Comparison of ENCODE assay signal across 15 cellular contexts in genomic region chr11:131724436-131724995, GRCh38.
"Had no signal": no experiment of that assay in that cellular context is flagged by ENCODE, and none has a peak within 500 bp of the region (broad histone marks: within the 10 kb centered on the region; RNA-seq: fewer than 3 reads in every experiment).

No MANE protein-coding gene starts in this region.

- H3K9me3 Mint-ChIP-seq: activated naive CD8-positive, alpha-beta T cell treated with anti-CD3 and anti-CD28 coated beads, Interleukin-2, amount 10 ng/mL, durations not matched to agents 7 days and 5 days; activated T-helper 1 cell treated with anti-CD3 and anti-CD28 coated beads, Interleukin-12 subunit alpha, Interleukin-12 subunit beta, Interleukin-2, Interleukin-4 antibody, amounts not matched to agents 30 ng/mL and 10 ng/mL and 1 ng/mL, durations not matched to agents 14 hours and 24 hours and 36 hours; dendritic cell treated with granulocyte-macrophage colony-stimulating factor and Interleukin-4, amounts not matched to agents 40 ng/mL and 50 ng/mL, for 4 days had no signal

- H3K4me3 Mint-ChIP-seq: activated naive CD8-positive, alpha-beta T cell treated with anti-CD3 and anti-CD28 coated beads, Interleukin-2, amount 10 ng/mL, durations not matched to agents 7 days and 5 days; activated T-helper 1 cell treated with anti-CD3 and anti-CD28 coated beads, Interleukin-12 subunit alpha, Interleukin-12 subunit beta, Interleukin-2, Interleukin-4 antibody, amounts not matched to agents 30 ng/mL and 10 ng/mL and 1 ng/mL, durations not matched to agents 14 hours and 24 hours and 36 hours; dendritic cell treated with granulocyte-macrophage colony-stimulating factor and Interleukin-4, amounts not matched to agents 40 ng/mL and 50 ng/mL, for 4 days; effector memory CD8-positive, alpha-beta T cell; naive B cell had no signal

- DNase-seq: activated naive CD4-positive, alpha-beta T cell; activated naive CD8-positive, alpha-beta T cell treated with anti-CD3 and anti-CD28 coated beads, Interleukin-2, amount 10 ng/mL, durations not matched to agents 7 days and 5 days; brain microvascular endothelial cell; cerebellar nuclear complex; effector memory CD8-positive, alpha-beta T cell; gastrocnemius medialis; left colon; midbrain; naive B cell; stimulated activated CD4-positive, alpha-beta T cell treated with anti-CD3 and anti-CD28 coated beads, Interleukin-4, amount 100 ng/mL, for 24 hours; stimulated activated naive CD4-positive, alpha-beta T cell treated with Interleukin-2 at 50 U/mL for 16 hours; substantia nigra; uterus had no signal

- H3K27me3 Mint-ChIP-seq: activated naive CD8-positive, alpha-beta T cell treated with anti-CD3 and anti-CD28 coated beads, Interleukin-2, amount 10 ng/mL, durations not matched to agents 7 days and 5 days; effector memory CD8-positive, alpha-beta T cell had no signal

- H3K4me1 Mint-ChIP-seq: activated naive CD8-positive, alpha-beta T cell treated with anti-CD3 and anti-CD28 coated beads, Interleukin-2, amount 10 ng/mL, durations not matched to agents 7 days and 5 days; naive B cell had no signal

- H3K36me3 Mint-ChIP-seq: activated naive CD8-positive, alpha-beta T cell treated with anti-CD3 and anti-CD28 coated beads, Interleukin-2, amount 10 ng/mL, durations not matched to agents 7 days and 5 days; naive B cell had no signal

- H3K27ac Mint-ChIP-seq: activated naive CD8-positive, alpha-beta T cell treated with anti-CD3 and anti-CD28 coated beads, Interleukin-2, amount 10 ng/mL, durations not matched to agents 7 days and 5 days; activated T-helper 1 cell treated with anti-CD3 and anti-CD28 coated beads, Interleukin-12 subunit alpha, Interleukin-12 subunit beta, Interleukin-2, Interleukin-4 antibody, amounts not matched to agents 30 ng/mL and 10 ng/mL and 1 ng/mL, durations not matched to agents 14 hours and 24 hours and 36 hours; dendritic cell treated with granulocyte-macrophage colony-stimulating factor and Interleukin-4, amounts not matched to agents 40 ng/mL and 50 ng/mL, for 4 days; effector memory CD8-positive, alpha-beta T cell had no signal
